ENCODE assay signal across 8 cellular contexts in the genomic region with DNA sequence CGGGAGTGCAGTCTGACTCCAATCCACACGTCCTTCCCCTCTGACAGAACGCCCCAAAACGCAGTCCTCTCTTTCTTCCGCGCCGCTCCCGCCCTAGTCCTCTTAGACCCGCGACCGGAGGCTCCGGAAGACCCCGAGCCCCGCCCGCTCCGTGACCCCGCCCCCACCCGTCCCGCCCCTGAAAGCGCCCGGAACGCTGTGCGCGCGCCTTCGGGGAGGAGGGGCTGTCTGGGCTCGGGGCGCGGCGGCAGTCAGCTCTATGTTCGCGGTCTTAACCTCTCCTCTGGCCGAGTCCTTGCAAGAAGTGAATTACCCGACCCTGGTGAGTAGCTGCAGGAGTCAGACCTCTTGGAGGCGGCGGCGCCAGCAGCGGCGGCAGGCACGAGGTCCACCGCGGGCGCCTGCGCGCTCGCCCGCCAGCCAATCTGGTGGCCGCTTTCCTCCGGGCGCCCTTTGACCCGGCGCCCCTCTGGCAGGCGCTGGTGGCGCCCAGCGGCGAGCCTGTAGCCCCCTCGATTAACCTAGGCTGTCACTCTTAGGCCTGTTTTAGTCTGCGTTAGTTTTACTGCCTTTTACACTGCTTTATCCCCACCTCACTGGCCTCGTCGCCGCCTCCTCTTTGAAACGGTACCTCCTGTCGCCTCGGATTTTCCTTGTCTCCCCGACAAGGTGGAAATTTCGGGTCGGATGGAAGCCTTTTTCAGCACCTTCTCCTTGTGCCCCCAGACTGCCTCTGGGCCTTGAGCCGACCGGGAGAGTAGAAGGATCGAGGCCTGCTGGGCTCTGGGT. TPM values are rescaled to one million over a fixed set of nuclear protein-coding genes. Genes with fewer than 3 reads are reported as not detected.
DNase-seq lines count a peak whose midpoint lies in the region; ATAC-seq and TF ChIP-seq lines count a peak whose summit lies in the region.

A gene with protein sequence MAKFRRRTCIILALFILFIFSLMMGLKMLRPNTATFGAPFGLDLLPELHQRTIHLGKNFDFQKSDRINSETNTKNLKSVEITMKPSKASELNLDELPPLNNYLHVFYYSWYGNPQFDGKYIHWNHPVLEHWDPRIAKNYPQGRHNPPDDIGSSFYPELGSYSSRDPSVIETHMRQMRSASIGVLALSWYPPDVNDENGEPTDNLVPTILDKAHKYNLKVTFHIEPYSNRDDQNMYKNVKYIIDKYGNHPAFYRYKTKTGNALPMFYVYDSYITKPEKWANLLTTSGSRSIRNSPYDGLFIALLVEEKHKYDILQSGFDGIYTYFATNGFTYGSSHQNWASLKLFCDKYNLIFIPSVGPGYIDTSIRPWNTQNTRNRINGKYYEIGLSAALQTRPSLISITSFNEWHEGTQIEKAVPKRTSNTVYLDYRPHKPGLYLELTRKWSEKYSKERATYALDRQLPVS (plus strand): TSS at position 219 of the 789 bp plus-strand sequence. CDS start 8,905 bp downstream, outside the sequence.

- H3K36me3 Mint-ChIP-seq in activated T-cell treated with anti-CD3 and anti-CD28 coated beads, Interleukin-2, amount 50 U/mL, for 4 hours (ENCODE audit: insufficient read depth) = no peaks in the 10 kb centered on the region

- H3K27me3 ChIP-seq in Panc1 (ENCODE audit: control insufficient read depth, insufficient read depth, low read length) (no peaks in the 10 kb centered on the region), esophagus muscularis mucosa (no peaks in the 10 kb centered on the region)

- no peaks in the 10 kb centered on the region; the same call in 1 of the 2 replicates for H3K36me3 ChIP-seq in Panc1 (ENCODE audit: control insufficient read depth, insufficient read depth, low read length)
- no peaks in the 10 kb centered on the region for H3K36me3 ChIP-seq in esophagus muscularis mucosa

- TF ChIP-seq EP300 in esophagus muscularis mucosa (IDR thresholded peaks at IDR 0.05) = no peak

- H3K9me3 Mint-ChIP-seq in activated T-cell treated with anti-CD3 and anti-CD28 coated beads, Interleukin-2, amount 50 U/mL, for 4 hours = no peaks in the 10 kb centered on the region

- TF ChIP-seq CTCF in Panc1 (IDR thresholded peaks at IDR 0.05) (no peak), esophagus muscularis mucosa (IDR thresholded peaks at IDR 0.05) (peak in 1 of 3 experiments; percentile 8)

- H3K4me1 Mint-ChIP-seq in activated T-cell treated with anti-CD3 and anti-CD28 coated beads, Interleukin-2, amount 50 U/mL, for 4 hours (ENCODE audit: low read depth) = peaks cover 50% of the 10 kb centered on the region

- 2% methylated on average over 39 of the region's 70 CpGs for WGBS in esophagus muscularis mucosa

- intact Hi-C loops in Panc1 (cut with micrococcal nuclease; ENCODE audit: unreplicated experiment) (no loop called here), esophagus muscularis mucosa (cut with DNase I) (no loop called here)

- CTCF ChIA-PET in Panc1 (lab: Charles Lee) = no interaction called here

- ATAC-seq in GM21723 (IDR thresholded peaks at IDR 0.05; ENCODE audit: unreplicated experiment) (peak; percentile 77), Panc1 (peak; percentile 96)
- ATAC-seq in activated T-cell treated with anti-CD3 and anti-CD28 coated beads, Interleukin-2, amount 50 U/mL, for 4 hours = peak; percentile 89 to 90

- H3K4me3 ChIP-seq in Panc1 (ENCODE audit: low read depth in 2 of 2, low read length in 2 of 2) (peak within 1 kb of the TSS; percentile 95 to 96), esophagus muscularis mucosa (peak within 1 kb of the TSS; percentile 65 to 81 (median 73))

- H3K9me3 ChIP-seq in Panc1 (ENCODE audit: control insufficient read depth, insufficient read depth, low read depth, low read length) (no peaks in the 10 kb centered on the region), esophagus muscularis mucosa (no peaks in the 10 kb centered on the region)

- H3K27ac ChIP-seq in Panc1 (ENCODE audit: low read length) (peak within 1 kb of the TSS; percentile 99), esophagus muscularis mucosa (replicated peaks in 1 of 4) (peak within 1 kb of the TSS; percentile 88 to 94 (median 90))

- H3K4me1 ChIP-seq in Panc1 (ENCODE audit: control insufficient read depth, insufficient read depth, low read length) (peaks cover 16% of the 10 kb centered on the region), esophagus muscularis mucosa (peaks cover 12 to 35% (median 31%) of the 10 kb centered on the region in 4 donors)

- no peak for TF ChIP-seq POLR2A in esophagus muscularis mucosa (IDR thresholded peaks at IDR 0.05; ENCODE audit: low read depth)

- peak within 1 kb of the TSS; percentile 88 for H3K4me3 Mint-ChIP-seq in activated T-cell treated with anti-CD3 and anti-CD28 coated beads, Interleukin-2, amount 50 U/mL, for 4 hours

- POLR2A ChIA-PET in Panc1 (lab: Charles Lee) = interaction anchor here (0.6 kb wide), 1 partner anchor 332 kb away, joined by 3 read pairs; no protein-coding TSS in a partner anchor

- BruUV-seq in Panc1 (replicated peaks; lab: Mats Ljungman, UMichigan) = no TSS peak

- in situ Hi-C loops in KBM-7 (cut with MboI; ENCODE audit: low pct_unique_long_range_greater_than_20kb, low sequenced_read_pairs) = no loop called here
- in situ Hi-C loops in Panc1 (cut with HindIII; ENCODE audit: low pct_unique_long_range_greater_than_20kb, low sequenced_read_pairs) = no loop called here

- DNase-seq in DMS53 treated with DMSO at 0.1 percent for 48 hours (lab: John Stamatoyannopoulos, UW; ENCODE audit: unreplicated experiment) (peak; percentile 54), KBM-7 (peak; percentile 85), Panc1 (ENCODE audit: low read depth, low spot score) (no peak), esophagus muscularis mucosa (ENCODE audit: extremely low spot score) (peak; percentile 97), myocyte (ENCODE audit: low read depth) (peak; percentile 84)
- peak; percentile 66 for DNase-seq in activated T-cell treated with anti-CD3 and anti-CD28 coated beads, Interleukin-2, amount 50 U/mL, for 4 hours
- DNase-seq in stimulated activated CD8-positive, alpha-beta memory T cell treated with anti-CD3 and anti-CD28 coated beads, Interleukin-7, amount 100 ng/mL, for 4 hours (ENCODE audit: low read depth in 2 of 2) = peak; percentile 63 to 72

- no peaks in the 10 kb centered on the region for H3K27me3 Mint-ChIP-seq in activated T-cell treated with anti-CD3 and anti-CD28 coated beads, Interleukin-2, amount 50 U/mL, for 4 hours (ENCODE audit: low read depth)

RNA-seq across cellular contexts. Expression of the gene that starts here (rescaled TPM):
- total RNA-seq in Panc1 (2021; ENCODE audit: unreplicated experiment) (20.1 TPM), esophagus muscularis mucosa (1 to 10 TPM; 7.0 to 8.9 (median 7.8) TPM), myocyte (10.2 and 12.5 TPM in 2 replicates)
- polyA plus RNA-seq in Panc1 (2012; ENCODE audit: insufficient read length) = 6.7 TPM
- 10 to 100 TPM; 13.7 to 15.7 (median 14.5) TPM for total RNA-seq in activated T-cell treated with anti-CD3 and anti-CD28 coated beads, Interleukin-2, amount 50 U/mL, for 4 hours
- polyA plus RNA-seq in myocyte (2012) = 3.6 TPM
